In the genomic region with DNA sequence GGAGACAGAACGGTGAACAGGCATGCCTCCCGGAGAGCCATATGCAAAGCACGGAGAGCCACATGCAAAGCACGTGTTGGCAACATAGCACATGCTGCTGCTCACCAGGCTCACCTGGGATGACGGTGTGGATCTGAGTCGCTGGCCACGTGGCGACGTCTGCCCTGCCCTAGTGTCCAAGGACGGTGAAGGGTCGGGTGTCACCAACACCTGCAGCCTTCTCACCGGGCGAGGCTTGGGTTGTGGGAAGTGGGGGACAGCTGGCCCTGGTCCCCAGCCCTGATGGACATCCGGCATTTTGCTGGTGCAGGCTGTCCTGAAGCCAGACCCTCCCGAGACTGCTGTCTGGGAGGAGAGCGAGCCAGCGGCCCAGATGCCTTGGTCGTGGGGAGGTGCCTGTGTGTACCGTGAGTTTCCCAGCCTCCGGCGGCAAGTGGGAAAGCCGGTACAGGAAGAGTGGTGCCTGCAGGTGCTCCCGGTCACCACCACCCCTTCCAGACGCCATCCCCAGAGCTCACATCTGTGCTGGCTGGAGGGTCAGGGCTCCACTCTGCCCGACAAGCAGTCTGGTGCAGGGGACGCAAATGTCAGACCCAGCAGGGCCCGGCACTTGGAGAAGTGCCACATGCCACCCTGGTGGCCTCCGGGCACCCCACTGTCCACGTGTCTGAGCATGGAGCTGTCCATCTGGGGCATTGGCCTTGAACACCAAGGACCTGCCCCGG, we compare ENCODE assay signal across 25 cellular contexts. TPM values are rescaled to one million over a fixed set of nuclear protein-coding genes. Genes with fewer than 3 reads are reported as not detected.
A peak's percentile ranks its signal among the peaks of the same experiment; 100 is the strongest.
DNase-seq lines count a peak whose midpoint lies in the region; ATAC-seq, FAIRE-seq and TF ChIP-seq lines count a peak whose summit lies in the region.
"Had no signal": no experiment of that assay in that cellular context is flagged by ENCODE, and none has a peak within 500 bp of the region (broad histone marks: within the 10 kb centered on the region; RNA-seq: fewer than 3 reads in every experiment).

No MANE protein-coding gene starts in this region.

- no peaks in the 10 kb centered on the region for H4K20me1 ChIP-seq in GM12878 (ENCODE audit: control insufficient read depth, insufficient read depth)

- peak; percentile 39 for TF ChIP-seq POLR2A in GM12878 (IDR thresholded peaks at IDR 0.05; ENCODE audit: low read depth, low read length)
- TF ChIP-seq POLR2A in right lobe of liver (IDR thresholded peaks at IDR 0.05), result no peak
- no peak for TF ChIP-seq POLR2A in testis (IDR thresholded peaks at IDR 0.05)

- SMC1A ChIA-PET in GM12878 (lab: Charles Lee; ENCODE audit: uncharacterized antibody, unreplicated experiment), result no interaction called here

- no peak overlapping the region for H3K9ac ChIP-seq in GM12878 (ENCODE audit: control insufficient read depth, insufficient read depth, low read length)

- in situ Hi-C loops in GM12878 (cut with MboI), result no loop called here

- H3K4me3 ChIP-seq in left ventricle myocardium inferior, result no peak overlapping the region
- no peak overlapping the region for H3K4me3 ChIP-seq in heart right ventricle
- H3K4me3 ChIP-seq in GM12878, result no peak overlapping the region
- H3K4me3 ChIP-seq in right lobe of liver, result no peak overlapping the region
- no peak overlapping the region for H3K4me3 ChIP-seq in testis
- H3K4me3 ChIP-seq: Peyer's patch, SK-N-MC had no signal

- ATAC-seq in heart right ventricle, result no peak
- ATAC-seq in GM12878, result no peak
- peak; percentile 27 to 69 (median 50) for ATAC-seq in right lobe of liver

- RAD21 ChIA-PET in GM12878 (lab: Charles Lee; ENCODE audit: unreplicated experiment), result no interaction called here

- H3K27ac ChIP-seq in left ventricle myocardium inferior (replicated peaks), result peak overlapping the region; percentile 33
- no peak overlapping the region for H3K27ac ChIP-seq in heart right ventricle
- H3K27ac ChIP-seq in GM12878 (ENCODE audit: control insufficient read depth, insufficient read depth), result no peak overlapping the region
- H3K27ac ChIP-seq in right lobe of liver, result peak overlapping the region in 2 of 3 donors; percentile 35 to 67
- peak overlapping the region; percentile 6 to 53 for H3K27ac ChIP-seq in testis
- H3K27ac ChIP-seq: Peyer's patch, SK-N-MC had no signal

- no peaks in the 10 kb centered on the region for H3K79me2 ChIP-seq in GM12878 (ENCODE audit: control insufficient read depth, insufficient read depth, low read length)

- intact Hi-C loops in left ventricle myocardium inferior (cut with micrococcal nuclease) (no loop called here), heart right ventricle (cut with DNase I) (no loop called here), GM12878 (cut with micrococcal nuclease; ENCODE audit: unreplicated experiment) (no loop called here), right lobe of liver (cut with DNase I) (no loop called here), testis (cut with DNase I; ENCODE audit: low total_unique reads) (no loop called here)

- H3K36me3 ChIP-seq in left ventricle myocardium inferior, result peaks cover 61% of the 10 kb centered on the region
- peaks cover 0 to 78% (median 25%) of the 10 kb centered on the region in 9 donors for H3K36me3 ChIP-seq in heart right ventricle
- H3K36me3 ChIP-seq in GM12878 (ENCODE audit: control insufficient read depth in 2 of 2, insufficient read depth in 2 of 2, low read length in 1 of 2), result peaks cover 6 to 7% of the 10 kb centered on the region in 2 experiments
- H3K36me3 ChIP-seq in right lobe of liver, result peaks cover 0 to 25% (median 9%) of the 10 kb centered on the region in 4 donors
- H3K36me3 ChIP-seq in testis (ENCODE audit: low read depth, missing control alignments), result no peaks in the 10 kb centered on the region

- peaks cover 14% of the 10 kb centered on the region for H3K4me1 ChIP-seq in left ventricle myocardium inferior
- peaks cover 0 to 9% (median 0%) of the 10 kb centered on the region in 9 donors for H3K4me1 ChIP-seq in heart right ventricle
- H3K4me1 ChIP-seq in GM12878 (ENCODE audit: control insufficient read depth, insufficient read depth, low read length), result no peaks in the 10 kb centered on the region; the same call in 1 of the 2 replicates
- peaks cover 0 to 27% (median 11%) of the 10 kb centered on the region in 4 donors for H3K4me1 ChIP-seq in right lobe of liver
- H3K4me1 ChIP-seq in testis, result peaks cover 38% of the 10 kb centered on the region
- H3K4me1 ChIP-seq: Peyer's patch had no signal

- H3K27me3 ChIP-seq in left ventricle myocardium inferior (ENCODE audit: low read depth) (no peaks in the 10 kb centered on the region), heart right ventricle (no peaks in the 10 kb centered on the region), GM12878 (replicated peaks in 1 of 2; ENCODE audit: control insufficient read depth in 2 of 2, insufficient read depth in 2 of 2, low read length in 1 of 2) (no peaks in the 10 kb centered on the region), right lobe of liver (no peaks in the 10 kb centered on the region), testis (no peaks in the 10 kb centered on the region)
- H3K27me3 ChIP-seq: Peyer's patch had no signal

- TF ChIP-seq EP300 in GM12878 (IDR thresholded peaks at IDR 0.05; ENCODE audit: borderline replicate concordance in 1 of 2, control insufficient read depth in 1 of 2, low read depth in 2 of 2, low read length in 2 of 2), result no peak

- TF ChIP-seq CTCF in left ventricle myocardium inferior (IDR thresholded peaks at IDR 0.05; ENCODE audit: borderline replicate concordance) (no peak), heart right ventricle (IDR thresholded peaks at IDR 0.05) (no peak), GM12878 (IDR thresholded peaks at IDR 0.05 in 2 of 3, conservative IDR thresholded peaks at IDR 0.05 in 1 of 3; ENCODE audit: control insufficient read depth in 2 of 3, extremely low read depth in 1 of 3, insufficient read depth in 1 of 3, low read depth in 3 of 3, low read length in 3 of 3) (no peak), right lobe of liver (IDR thresholded peaks at IDR 0.05) (no peak), testis (IDR thresholded peaks at IDR 0.05) (no peak)

- POLR2A ChIA-PET in GM12878 (lab: Charles Lee), result no interaction called here

- CTCF ChIA-PET in GM12878 (lab: Yijun Ruan, JAX), result interaction anchor here (1.3 kb wide), 1 partner anchor 86 kb away, joined by 3 read pairs; no protein-coding TSS in a partner anchor

- TF ChIP-seq RAD21 in GM12878 (IDR thresholded peaks at IDR 0.05; ENCODE audit: insufficient read depth, low read depth, low read length), result no peak

- no peak overlapping the region for H2AFZ ChIP-seq in GM12878 (ENCODE audit: control insufficient read depth, low read depth, low read length)

- BruUV-seq in GM12878 (replicated peaks; lab: Mats Ljungman, UMichigan), result no TSS peak

- FAIRE-seq in GM12878 (lab: Jason Lieb, UNC), result no peak
- FAIRE-seq: D721Med, GM19239 had no signal

- H3K4me2 ChIP-seq in GM12878 (ENCODE audit: control insufficient read depth, insufficient read depth), result no peak overlapping the region

- no peaks in the 10 kb centered on the region for H3K9me3 ChIP-seq in left ventricle myocardium inferior (replicated peaks)
- H3K9me3 ChIP-seq in heart right ventricle, result no peaks in the 10 kb centered on the region
- no peaks in the 10 kb centered on the region for H3K9me3 ChIP-seq in GM12878 (replicated peaks; ENCODE audit: control insufficient read depth, insufficient read depth, low read length)
- no peaks in the 10 kb centered on the region for H3K9me3 ChIP-seq in right lobe of liver
- no peaks in the 10 kb centered on the region for H3K9me3 ChIP-seq in testis
- H3K9me3 ChIP-seq: Peyer's patch had no signal

- DNase-seq in left ventricle myocardium inferior (no peak), heart right ventricle (no peak), GM12878 (ENCODE audit: low read depth, low spot score) (no peak), right lobe of liver (peak in 2 of 3 donors; percentile 83 to 87), testis (peak; percentile 78), OCI-M1 (lab: John Stamatoyannopoulos, UW) (no peak)
- DNase-seq in effector CD4-positive, alpha-beta T cell, result no peak
- no peak for DNase-seq in activated CD8-positive, alpha-beta memory T cell treated with anti-CD3 and anti-CD28 coated beads for 24 hours
- DNase-seq: 8988T, C1 segment of cervical spinal cord, DMS53, GDM1, H9, HFFc6, Kasumi-1, NCI-H1694, NCI-H2081 treated with DMSO at 0.1 percent for 48 hours, NCI-H2171 treated with DMSO at 0.1 percent for 48 hours, NCI-H446, Peyer's patch, SHP77, SW 1271 had no signal

- WGBS in heart right ventricle, 2 donors, result 84 to 89% methylated on average over 30 of the region's 30 CpGs
- WGBS in GM12878 (ENCODE audit: insufficient coverage, insufficient replicate concordance, low lambda C conversion rate, missing lambda C conversion rate), result 83% methylated on average over 25 of the region's 30 CpGs
- WGBS in right lobe of liver (ENCODE audit: insufficient coverage, low coverage, low lambda C conversion rate, missing lambda C conversion rate), result 40% methylated on average over 1 of the region's 30 CpGs
- 60 to 78% methylated on average over 11 to 29 of the region's 30 CpGs for WGBS in testis, 2 donors

RNA-seq across cellular contexts. Expression of a gene that starts 5.9 kb away (rescaled TPM):
- total RNA-seq in left ventricle myocardium inferior (70.5 TPM), heart right ventricle (10 to 100 TPM; 67.7 to 97.0 (median 73.2) TPM), GM12878 (2014; rRNA removed) (148 and 160 TPM in 2 replicates), GM12878 (2014; rRNA removed; fragmentation: Illumina TruSeq; extraction: Trizol) (43.3 and 53.3 TPM in 2 replicates), GM12878 (2021) (117 and 125 TPM in 2 replicates), right lobe of liver (100 to 1,000 TPM in 2 of 6 experiments, 10 to 100 TPM in 4; 49.5 to 139 (median 55.7) TPM), testis (100 to 1,000 TPM; 283 to 286 TPM)
- polyA plus RNA-seq in heart right ventricle (100 to 1,000 TPM in 1 of 2 donors, 10 to 100 TPM in 1; 81.9 to 192 TPM), GM12878 (2011; rRNA removed) (33.1 and 67.0 TPM in 2 replicates), GM12878 (2014; fragmentation: Illumina TruSeq; extraction: Trizol) (10.2 and 34.3 TPM in 2 replicates), GM12878 (2014; fragmentation: Nextera tagmentation; extraction: Ambion mirVana) (10 to 100 TPM in 1 of 2 experiments, 1 to 10 TPM in 1; 3.4 to 13.6 TPM), GM12878 (2014; rRNA removed) (150 and 181 TPM in 2 replicates), GM12878 (2016; fragmentation: Nextera tagmentation; extraction: Ambion mirVana) (100 to 1,000 TPM; 207 to 213 TPM), testis (ENCODE audit: insufficient read depth, low read depth, low replicate concordance) (191 TPM)
- 20.8 and 22.6 TPM in 2 replicates for total RNA-seq in GM12878 (2013; cell fraction: nucleolus; rRNA removed)
- 17.4 TPM for polyA plus RNA-seq in GM12878 (2011; ENCODE audit: low read depth)
- 84.8 and 158 TPM in 2 replicates for polyA plus RNA-seq in GM12878 (2011; cell fraction: cytosol; rRNA removed)
- polyA plus RNA-seq in GM12878 (2011; cell fraction: nucleus; rRNA removed), result 104 and 164 TPM in 2 replicates
- 51.6 and 61.0 TPM in 2 replicates for polyA plus RNA-seq in GM12878 (2012)
- polyA minus RNA-seq in GM12878 (2011; rRNA and poly(A)+ RNA removed), result 28.0 and 62.4 TPM in 2 replicates
- 30.9 and 42.4 TPM in 2 replicates for polyA minus RNA-seq in GM12878 (2011; cell fraction: cytosol; rRNA and poly(A)+ RNA removed)
- 30.0 and 51.8 TPM in 2 replicates for polyA minus RNA-seq in GM12878 (2011; cell fraction: nucleus; rRNA and poly(A)+ RNA removed)

RNA-seq across cellular contexts. Expression of a gene that starts 58.6 kb away (rescaled TPM):
- total RNA-seq in left ventricle myocardium inferior, result 55.3 TPM
- 10 to 100 TPM; 35.4 to 55.7 (median 41.7) TPM for total RNA-seq in heart right ventricle
- 10 to 100 TPM; 12.6 to 30.3 TPM for polyA plus RNA-seq in heart right ventricle
- total RNA-seq in GM12878 (2013; cell fraction: nucleolus; rRNA removed), result 105 and 133 TPM in 2 replicates
- 16.3 and 17.4 TPM in 2 replicates for total RNA-seq in GM12878 (2014; rRNA removed)
- total RNA-seq in GM12878 (2014; rRNA removed; fragmentation: Illumina TruSeq; extraction: Trizol), result 12.4 and 13.3 TPM in 2 replicates
- 22.3 and 24.1 TPM in 2 replicates for total RNA-seq in GM12878 (2021)
- polyA plus RNA-seq in GM12878 (2011; ENCODE audit: low read depth), result 14.8 TPM
- 10.9 and 15.8 TPM in 2 replicates for polyA plus RNA-seq in GM12878 (2011; rRNA removed)
- polyA plus RNA-seq in GM12878 (2011; cell fraction: cytosol; rRNA removed), result 12.0 and 14.6 TPM in 2 replicates
- polyA plus RNA-seq in GM12878 (2011; cell fraction: nucleus; rRNA removed), result 67.4 and 67.5 TPM in 2 replicates
- polyA plus RNA-seq in GM12878 (2012), result 20.8 and 23.0 TPM in 2 replicates
- polyA plus RNA-seq in GM12878 (2014; fragmentation: Illumina TruSeq; extraction: Trizol), result 15.0 and 16.4 TPM in 2 replicates
- polyA plus RNA-seq in GM12878 (2014; fragmentation: Nextera tagmentation; extraction: Ambion mirVana), result 1 to 10 TPM; 2.8 to 4.1 TPM
- 12.7 and 14.4 TPM in 2 replicates for polyA plus RNA-seq in GM12878 (2014; rRNA removed)
- polyA plus RNA-seq in GM12878 (2016; fragmentation: Nextera tagmentation; extraction: Ambion mirVana), result 10 to 100 TPM; 13.8 to 15.4 TPM
- 66.0 and 206 TPM in 2 replicates for polyA minus RNA-seq in GM12878 (2011; rRNA and poly(A)+ RNA removed)
- polyA minus RNA-seq in GM12878 (2011; cell fraction: cytosol; rRNA and poly(A)+ RNA removed), result 5.5 and 6.5 TPM in 2 replicates
- 27.1 and 49.9 TPM in 2 replicates for polyA minus RNA-seq in GM12878 (2011; cell fraction: nucleus; rRNA and poly(A)+ RNA removed)
- 10 to 100 TPM; 15.6 to 27.8 (median 21.2) TPM for total RNA-seq in right lobe of liver
- 10 to 100 TPM; 49.8 to 57.2 TPM for total RNA-seq in testis
- 48.5 TPM for polyA plus RNA-seq in testis (ENCODE audit: insufficient read depth, low read depth, low replicate concordance)

Comparison
In these comparisons a context has a peak if more than half of its experiments do, and no peak if none do; other contexts are left out.
1. H3K27ac ChIP-seq: peak in left ventricle myocardium inferior (single experiment), right lobe of liver (2 of 3) and testis (2 of 2); none in heart right ventricle (0 of 10) and GM12878 (single experiment).
2. DNase-seq: peak in right lobe of liver (2 of 3) and testis (single experiment); none in left ventricle myocardium inferior (single experiment), heart right ventricle (0 of 2), GM12878 (single experiment), effector CD4-positive, alpha-beta T cell (single experiment), OCI-M1 (single experiment) and activated CD8-positive, alpha-beta memory T cell treated with anti-CD3 and anti-CD28 coated beads for 24 hours (single experiment).
3. ATAC-seq: peak in right lobe of liver (4 of 4); none in heart right ventricle (0 of 8) and GM12878 (single experiment).